19 cellular contexts compared by ENCODE assay signal in genomic region chr6:34082348-34082747, GRCh38.
DNase-seq lines count a peak whose midpoint lies in the region; ATAC-seq, FAIRE-seq and TF ChIP-seq lines count a peak whose summit lies in the region.
"Had no signal": no experiment of that assay in that cellular context is flagged by ENCODE, and none has a peak within 500 bp of the region (broad histone marks: within the 10 kb centered on the region; RNA-seq: fewer than 3 reads in every experiment).

No MANE protein-coding gene starts in this region.

- intact Hi-C loops in K562 (cut with micrococcal nuclease), result no loop called here

- peaks cover 5% of the 10 kb centered on the region; the same call in 1 of the 3 replicates for H3K36me3 Mint-ChIP-seq in GM23338 (ENCODE audit: low read depth)
- no peaks in the 10 kb centered on the region for H3K36me3 Mint-ChIP-seq in neural progenitor cell
- no peaks in the 10 kb centered on the region for H3K36me3 Mint-ChIP-seq in activated CD4-positive, alpha-beta T cell treated with anti-CD3 and anti-CD28 coated beads, Interleukin-2, amount 10 ng/mL, durations not matched to agents 7 days and 5 days (ENCODE audit: low read depth)
- H3K36me3 Mint-ChIP-seq: CD14-positive monocyte; CD4-positive, alpha-beta memory T cell had no signal

- WGBS in K562 (ENCODE audit: insufficient coverage, low coverage, missing lambda C conversion rate), result 1% methylated on average over 10 of the region's 10 CpGs

- H3K27ac Mint-ChIP-seq in GM23338 (no peak overlapping the region), neural progenitor cell (no peak overlapping the region)
- no peak overlapping the region for H3K27ac Mint-ChIP-seq in activated CD4-positive, alpha-beta T cell treated with anti-CD3 and anti-CD28 coated beads, Interleukin-2, amount 10 ng/mL, durations not matched to agents 7 days and 5 days
- H3K27ac Mint-ChIP-seq: CD4-positive, alpha-beta memory T cell had no signal

- H3K36me3 ChIP-seq in GM23338 (ENCODE audit: insufficient read depth), result no peaks in the 10 kb centered on the region
- no peaks in the 10 kb centered on the region for H3K36me3 ChIP-seq in K562 (ENCODE audit: control insufficient read depth, insufficient read depth, low read length)
- H3K36me3 ChIP-seq in neural progenitor cell, result no peaks in the 10 kb centered on the region
- H3K36me3 ChIP-seq: BE2C had no signal

- BruUV-seq in K562 (replicated peaks; lab: Mats Ljungman, UMichigan), result no TSS peak

- H3K4me3 Mint-ChIP-seq in GM23338 (no peak overlapping the region; the same call in 2 of the 3 replicates), neural progenitor cell (peak overlapping the region; percentile 30)
- no peak overlapping the region for H3K4me3 Mint-ChIP-seq in activated CD4-positive, alpha-beta T cell treated with anti-CD3 and anti-CD28 coated beads, Interleukin-2, amount 10 ng/mL, durations not matched to agents 7 days and 5 days
- H3K4me3 Mint-ChIP-seq: CD14-positive monocyte; CD4-positive, alpha-beta memory T cell; H9 had no signal

- H3F3A ChIP-seq in GM23338 (replicated peaks; ENCODE audit: low read depth) (no peaks in the 10 kb centered on the region; the same call in 1 of the 2 replicates), neural progenitor cell (ENCODE audit: low read depth) (no peaks in the 10 kb centered on the region)

- TF ChIP-seq POLR2A in K562 (conservative IDR thresholded peaks at IDR 0.05), result no peak

- no peak overlapping the region for H3K4me3 ChIP-seq in GM23338
- no peak overlapping the region for H3K4me3 ChIP-seq in K562
- H3K4me3 ChIP-seq in neural progenitor cell, result no peak overlapping the region

- POLR2A ChIA-PET in K562 (lab: Yijun Ruan, JAX), result interaction anchor here (0.6 kb wide), 1 partner anchor 1023 kb away, joined by 4 read pairs; no protein-coding TSS in a partner anchor
- POLR2A ChIA-PET in activated CD4-positive, alpha-beta T cell treated with anti-CD3 and anti-CD28 coated beads, Interleukin-2, amount 10 ng/mL, durations not matched to agents 7 days and 5 days (lab: Charles Lee), result no interaction called here

- H3K27me3 ChIP-seq in GM23338 (ENCODE audit: insufficient read depth) (no peaks in the 10 kb centered on the region), K562 (ENCODE audit: control insufficient read depth in 2 of 2, insufficient read depth in 2 of 2, low read length in 2 of 2) (peaks cover 40 to 88% of the 10 kb centered on the region in 2 experiments), neural progenitor cell (no peaks in the 10 kb centered on the region)
- H3K27me3 ChIP-seq: BE2C had no signal

- H3K9me3 Mint-ChIP-seq in GM23338, result no peaks in the 10 kb centered on the region
- no peaks in the 10 kb centered on the region for H3K9me3 Mint-ChIP-seq in neural progenitor cell
- H3K9me3 Mint-ChIP-seq in activated CD4-positive, alpha-beta T cell treated with anti-CD3 and anti-CD28 coated beads, Interleukin-2, amount 10 ng/mL, durations not matched to agents 7 days and 5 days, result no peaks in the 10 kb centered on the region
- H3K9me3 Mint-ChIP-seq: CD14-positive monocyte, H9 had no signal

- no peak for TF ChIP-seq EP300 in K562 (IDR thresholded peaks at IDR 0.05; ENCODE audit: low read length)

- in situ Hi-C loops in K562 (cut with MboI), result no loop called here

- ATAC-seq in GM23338, result no peak
- no peak for ATAC-seq in K562
- no peak for ATAC-seq in HG02798 (IDR thresholded peaks at IDR 0.05; ENCODE audit: poor library complexity, unreplicated experiment)

- H3K4me1 ChIP-seq in GM23338 (ENCODE audit: insufficient read depth) (peaks cover 6% of the 10 kb centered on the region; the same call in 1 of the 2 replicates), K562 (replicated peaks in 1 of 2; ENCODE audit: control insufficient read depth in 2 of 2, insufficient read depth in 2 of 2, low read length in 2 of 2) (peaks cover 0 to 3% of the 10 kb centered on the region in 2 experiments; a peak in 1 of 5 replicates), neural progenitor cell (no peaks in the 10 kb centered on the region)
- H3K4me1 ChIP-seq: BE2C had no signal

- no peaks in the 10 kb centered on the region for H3K9me2 ChIP-seq in GM23338 (ENCODE audit: insufficient read depth)

- DNase-seq in GM23338 (ENCODE audit: low spot score) (no peak), K562 (ENCODE audit: extremely low read depth in 1 of 4, low spot score in 3 of 4) (no peak), neural progenitor cell (ENCODE audit: low spot score) (no peak)
- no peak for DNase-seq in stimulated activated CD4-positive, alpha-beta T cell treated with anti-CD3 and anti-CD28 coated beads, Interleukin-2, amount 100 ng/mL, for 48 hours
- DNase-seq in activated CD4-positive, alpha-beta T cell treated with anti-CD3 and anti-CD28 coated beads, Interleukin-2, amount 10 ng/mL, durations not matched to agents 7 days and 5 days, result no peak
- DNase-seq: ACHN, BE2C, Calu3, DMS79 treated with DMSO at 0.1 percent for 48 hours, GF-D8, GOT3, H9, IMR-90, KBM-7 had no signal

- no peak for TF ChIP-seq RAD21 in K562 (CRISPR knock-in tag; conservative IDR thresholded peaks at IDR 0.05 in 1 of 2, IDR thresholded peaks at IDR 0.05 in 1 of 2)

- H4K20me1 ChIP-seq in GM23338 (replicated peaks; ENCODE audit: insufficient read depth), result no peaks in the 10 kb centered on the region
- H4K20me1 ChIP-seq in K562 (replicated peaks; ENCODE audit: control insufficient read depth, insufficient read depth, low read length), result peaks cover 40% of the 10 kb centered on the region
- no peaks in the 10 kb centered on the region for H4K20me1 ChIP-seq in neural progenitor cell (ENCODE audit: low read depth)

- H3K4me1 Mint-ChIP-seq in GM23338 (peaks cover 41% of the 10 kb centered on the region), neural progenitor cell (peaks cover 20% of the 10 kb centered on the region)
- no peaks in the 10 kb centered on the region for H3K4me1 Mint-ChIP-seq in activated CD4-positive, alpha-beta T cell treated with anti-CD3 and anti-CD28 coated beads, Interleukin-2, amount 10 ng/mL, durations not matched to agents 7 days and 5 days
- H3K4me1 Mint-ChIP-seq: CD14-positive monocyte; CD4-positive, alpha-beta memory T cell had no signal

- FAIRE-seq in K562 (lab: Jason Lieb, UNC), result no peak
- FAIRE-seq: A204.1 had no signal

- H3K9me1 ChIP-seq in K562 (ENCODE audit: control insufficient read depth, insufficient read depth, low read length), result no peaks in the 10 kb centered on the region

- H3K9me3 ChIP-seq in K562 (replicated peaks; ENCODE audit: control insufficient read depth, insufficient read depth, low read depth, low read length) (no peaks in the 10 kb centered on the region), neural progenitor cell (ENCODE audit: low read depth) (no peaks in the 10 kb centered on the region)
- H3K9me3 ChIP-seq: BE2C had no signal

- CTCF ChIA-PET in K562 (lab: Yijun Ruan, JAX; ENCODE audit: low intra/inter-chr PET ratio), result no interaction called here
- CTCF ChIA-PET in activated CD4-positive, alpha-beta T cell treated with anti-CD3 and anti-CD28 coated beads, Interleukin-2, amount 10 ng/mL, durations not matched to agents 7 days and 5 days (lab: Charles Lee), result interaction anchor here (0.8 kb wide), 1 partner anchor 30 kb away, joined by 3 read pairs; no protein-coding TSS in a partner anchor

- TF ChIP-seq CTCF in GM23338 (conservative IDR thresholded peaks at IDR 0.05; ENCODE audit: low read depth in 2 of 2) (no peak), K562 (IDR thresholded peaks at IDR 0.05 in 2 of 3, conservative IDR thresholded peaks at IDR 0.05 in 1 of 3; ENCODE audit: insufficient read depth in 2 of 3, low read depth in 1 of 3, low read length in 3 of 3) (no peak), neural progenitor cell (IDR thresholded peaks at IDR 0.05) (no peak)

- H3K4me2 ChIP-seq in GM23338 (no peak overlapping the region), K562 (ENCODE audit: insufficient read depth, low read length) (no peak overlapping the region), neural progenitor cell (no peak overlapping the region)

- H3K27ac ChIP-seq in GM23338 (ENCODE audit: low read depth), result 0 out of 2 replicates have a peak overlapping the region, but pooled peaks have one; percentile 59
- no peak overlapping the region for H3K27ac ChIP-seq in K562 (ENCODE audit: extremely low read depth, low read depth, low read length)
- no peak overlapping the region for H3K27ac ChIP-seq in neural progenitor cell
- H3K27ac ChIP-seq: HL-60 had no signal

- H2AFZ ChIP-seq in GM23338 (no peak overlapping the region), K562 (ENCODE audit: low read depth, low read length) (no peak overlapping the region), neural progenitor cell (replicated peaks) (no peak overlapping the region)

- no peaks in the 10 kb centered on the region for H3K79me2 ChIP-seq in GM23338 (replicated peaks; ENCODE audit: insufficient read depth)
- H3K79me2 ChIP-seq in K562 (ENCODE audit: control insufficient read depth, insufficient read depth, low read length), result no peaks in the 10 kb centered on the region
- no peaks in the 10 kb centered on the region for H3K79me2 ChIP-seq in neural progenitor cell (ENCODE audit: low read depth)

- H3K27me3 Mint-ChIP-seq in GM23338 (ENCODE audit: insufficient read depth, low read depth, poor library complexity) (peaks cover 21% of the 10 kb centered on the region), neural progenitor cell (ENCODE audit: insufficient read depth, low read depth) (peaks cover 2% of the 10 kb centered on the region)
- peaks cover 1% of the 10 kb centered on the region for H3K27me3 Mint-ChIP-seq in activated CD4-positive, alpha-beta T cell treated with anti-CD3 and anti-CD28 coated beads, Interleukin-2, amount 10 ng/mL, durations not matched to agents 7 days and 5 days

- H3K9ac ChIP-seq in K562 (ENCODE audit: insufficient read depth in 1 of 2, low read depth in 2 of 2, low read length in 2 of 2) (no peak overlapping the region), neural progenitor cell (no peak overlapping the region)

TF ChIP-seq in GM23338, 12 proteins besides CTCF, POLR2A, EP300 and RAD21 (continues in another document):
- TF ChIP-seq EZH2 (IDR thresholded peaks at IDR 0.05; ENCODE audit: low read depth, unreplicated experiment), result no peak

TF ChIP-seq in K562, 482 proteins besides CTCF, POLR2A, EP300 and RAD21:
- TF ChIP-seq PURB (CRISPR knock-in tag; IDR thresholded peaks at IDR 0.05; ENCODE audit: low read depth) (no peak), RBM25 (IDR thresholded peaks at IDR 0.05; ENCODE audit: low read depth, low read length, severe bottlenecking) (peak; percentile 39), ZFP36 (IDR thresholded peaks at IDR 0.05; ENCODE audit: low read depth, low read length, partially characterized antibody) (peak; percentile 52)
